Comparison of ENCODE assay signal across 8 cellular contexts in the genomic region with DNA sequence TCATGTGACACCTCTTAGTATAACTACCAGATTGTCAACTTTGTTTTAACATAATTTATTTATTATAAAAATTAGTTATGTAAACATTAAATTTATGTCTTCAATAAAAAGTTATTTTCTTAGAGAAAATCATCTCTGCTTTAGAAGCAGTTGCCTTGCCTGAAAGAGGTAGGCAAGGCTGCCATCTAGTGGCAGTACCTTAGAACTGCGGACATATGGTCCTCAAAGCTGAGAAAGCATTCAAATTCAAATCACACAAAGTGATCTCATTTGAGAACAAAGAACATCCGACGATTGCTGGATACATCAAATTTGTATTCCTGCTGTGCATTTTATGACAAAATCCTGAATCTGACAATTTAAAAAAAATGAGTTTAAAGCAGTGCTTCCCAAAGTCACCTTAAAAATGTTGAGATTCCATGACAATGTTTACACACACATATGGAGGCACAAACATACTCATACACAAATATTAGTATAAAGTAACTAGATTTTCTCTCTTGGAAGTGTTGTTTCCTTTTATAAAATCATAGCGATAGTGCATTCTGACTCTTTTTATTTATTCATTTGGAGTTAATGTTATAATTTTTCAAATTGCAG.
A peak's percentile ranks its signal among the peaks of the same experiment; 100 is the strongest.
DNase-seq lines count a peak whose midpoint lies in the region; ATAC-seq and TF ChIP-seq lines count a peak whose summit lies in the region.

No MANE protein-coding gene starts in this region.

- TF ChIP-seq CTCF in PC-3 (conservative IDR thresholded peaks at IDR 0.05; ENCODE audit: low read depth, low read length) (peak; percentile 87), adrenal gland (IDR thresholded peaks at IDR 0.05) (peak; percentile 54 to 86 (median 70)), retinal pigment epithelial cell (conservative IDR thresholded peaks at IDR 0.05; ENCODE audit: low read depth, low read length) (peak; percentile 88)

- no peaks in the 10 kb centered on the region for H3K9me2 ChIP-seq in PC-3 (replicated peaks; ENCODE audit: low read length)

- 10 to 14% (median 12%) methylated on average over 4 of the region's 4 CpGs for WGBS in adrenal gland, 4 donors
- WGBS in right cardiac atrium, result 6% methylated on average over 4 of the region's 4 CpGs

- no peaks in the 10 kb centered on the region for H4K20me1 ChIP-seq in PC-3 (ENCODE audit: low read length)

- DNase-seq in Daoy (ENCODE audit: low read depth) (peak; percentile 29), PC-3 (peak; percentile 85), adrenal gland (peak; percentile 30 to 90 (median 68)), right cardiac atrium (peak; percentile 49 to 76 (median 55)), retinal pigment epithelial cell (ENCODE audit: low read depth) (no peak)

- ATAC-seq in GM19452 (IDR thresholded peaks at IDR 0.05; ENCODE audit: unreplicated experiment), result peak; percentile 85
- peak; percentile 60 for ATAC-seq in HG03558 (IDR thresholded peaks at IDR 0.05; ENCODE audit: extremely low read depth, unreplicated experiment)
- ATAC-seq in PC-3, result 0 out of 2 replicates have a peak, but pooled peaks have one; percentile 56
- no peak for ATAC-seq in right cardiac atrium
- no peak for ATAC-seq in GM19455 (IDR thresholded peaks at IDR 0.05; ENCODE audit: unreplicated experiment)

- H3F3A ChIP-seq in PC-3 (ENCODE audit: low read length, unreplicated experiment), result no peaks in the 10 kb centered on the region

- H3K27me3 ChIP-seq in PC-3 (ENCODE audit: low read length), result no peaks in the 10 kb centered on the region
- no peaks in the 10 kb centered on the region for H3K27me3 ChIP-seq in adrenal gland
- H3K27me3 ChIP-seq in right cardiac atrium (ENCODE audit: control insufficient read depth, insufficient read depth), result no peaks in the 10 kb centered on the region

- POLR2A ChIA-PET in PC-3 (lab: Charles Lee; ENCODE audit: unreplicated experiment), result no interaction called here

- no peaks in the 10 kb centered on the region for H3K36me3 ChIP-seq in PC-3 (ENCODE audit: low read depth, low read length)
- H3K36me3 ChIP-seq in adrenal gland (replicated peaks in 1 of 2), result no peaks in the 10 kb centered on the region

- no peak overlapping the region for H3K4me3 ChIP-seq in PC-3 (ENCODE audit: low read length)
- H3K4me3 ChIP-seq in adrenal gland, result no peak overlapping the region
- no peak overlapping the region for H3K4me3 ChIP-seq in right cardiac atrium (ENCODE audit: low read length)
- no peak overlapping the region for H3K4me3 ChIP-seq in retinal pigment epithelial cell (ENCODE audit: low read length)

- H3K4me2 ChIP-seq in PC-3 (ENCODE audit: low read length), result no peak overlapping the region

- H3K9me3 ChIP-seq in PC-3 (ENCODE audit: low read length) (no peaks in the 10 kb centered on the region), adrenal gland (replicated peaks in 1 of 3) (no peaks in the 10 kb centered on the region), right cardiac atrium (ENCODE audit: control insufficient read depth, low read length) (no peaks in the 10 kb centered on the region)

- BruUV-seq in PC-3 (replicated peaks; lab: Mats Ljungman, UMichigan), result no TSS peak

- H3K27ac ChIP-seq in PC-3 (ENCODE audit: low read length), result no peak overlapping the region
- H3K27ac ChIP-seq in adrenal gland, result no peak overlapping the region
- no peak overlapping the region for H3K27ac ChIP-seq in right cardiac atrium (ENCODE audit: low read length)

- H3K4me1 ChIP-seq in PC-3 (ENCODE audit: insufficient read depth, low read length) (no peaks in the 10 kb centered on the region), adrenal gland (replicated peaks in 1 of 2) (no peaks in the 10 kb centered on the region), right cardiac atrium (ENCODE audit: control insufficient read depth, insufficient read depth, low read length) (no peaks in the 10 kb centered on the region)

- no peak overlapping the region for H3K9ac ChIP-seq in PC-3 (ENCODE audit: low read length)

- CTCF ChIA-PET in PC-3 (lab: Charles Lee), result interaction anchor here (0.5 to 1.1 kb wide), 3 partner anchors 184 to 745 kb away, joined by 3 to 10 read pairs (median 4); no protein-coding TSS in a partner anchor

- intact Hi-C loops in PC-3 (cut with micrococcal nuclease), result loop anchor here (1.0 to 5.0 kb wide), 5 partner anchors 226 to 601 kb away; no protein-coding TSS in a partner anchor
- intact Hi-C loops in adrenal gland (cut with DNase I), result loop anchor here in 1 of 2 donors (5.0 kb wide), 1 partner anchor 1029 kb away; no protein-coding TSS in a partner anchor
- intact Hi-C loops in right cardiac atrium (cut with DNase I), result no loop called here

- TF ChIP-seq POLR2A in adrenal gland (IDR thresholded peaks at IDR 0.05), result no peak

- H2AFZ ChIP-seq in PC-3 (ENCODE audit: low read length), result no peak overlapping the region

- H3K79me2 ChIP-seq in PC-3 (ENCODE audit: low read length), result no peaks in the 10 kb centered on the region

Comparison
In these comparisons a context has a peak if more than half of its experiments do, and no peak if none do; other contexts are left out.
1. ATAC-seq: peak in GM19452 (single experiment), HG03558 (single experiment) and PC-3 (single experiment); none in right cardiac atrium (0 of 2) and GM19455 (single experiment).
2. Peak in every context shown above with its lines, with median percentiles within 50 percentile points of each other: CTCF ChIP-seq.